ENCODE assay signal across 1 cellular context in the genomic region with DNA sequence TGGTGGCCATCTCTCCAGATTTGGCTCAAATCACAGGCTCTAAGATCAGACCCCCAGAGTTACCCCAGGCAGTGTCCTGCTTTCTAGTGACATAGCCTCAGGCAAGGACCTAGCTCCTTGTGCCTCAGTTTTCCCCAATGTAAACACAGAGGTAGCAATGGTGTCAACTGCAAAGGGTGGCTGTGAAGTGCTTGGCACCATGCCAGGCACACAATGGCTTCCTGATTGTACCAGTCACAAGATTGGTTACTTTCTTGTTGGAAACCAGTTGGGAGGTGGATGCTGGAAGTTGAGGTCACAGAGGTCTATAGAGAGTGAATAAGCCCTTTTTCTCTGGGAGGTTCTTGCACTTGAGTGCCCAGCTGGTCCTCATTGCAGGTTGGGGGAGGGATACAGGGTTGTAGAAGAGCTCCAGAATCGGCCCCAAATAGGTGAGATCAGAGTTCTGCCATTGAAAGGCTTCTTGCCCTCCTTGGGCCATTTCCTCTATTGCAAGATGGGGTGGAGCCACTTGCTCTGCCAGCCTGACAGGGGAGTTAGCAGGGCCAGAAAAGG.
TF ChIP-seq lines count a peak whose summit lies in the region.

No MANE protein-coding gene starts in this region.

TF ChIP-seq in A549, 52 proteins besides CTCF, POLR2A, EP300 and RAD21:
- no peak for TF ChIP-seq EHMT2 (IDR thresholded peaks at IDR 0.05; ENCODE audit: low read depth)
- TF ChIP-seq FOSB (CRISPR knock-in tag; IDR thresholded peaks at IDR 0.05) = no peak
- TF ChIP-seq HMGXB4 (CRISPR knock-in tag; IDR thresholded peaks at IDR 0.05; ENCODE audit: borderline replicate concordance) = no peak
